In genomic region chr15:65258370-65258769, GRCh38 we compare ENCODE assay signal across 22 cellular contexts. TPM values are rescaled to one million over a fixed set of nuclear protein-coding genes. Genes with fewer than 3 reads are reported as not detected.
DNase-seq lines count a peak whose midpoint lies in the region; ATAC-seq and TF ChIP-seq lines count a peak whose summit lies in the region.
"Had no signal": no experiment of that assay in that cellular context is flagged by ENCODE, and none has a peak within 500 bp of the region (broad histone marks: within the 10 kb centered on the region; RNA-seq: fewer than 3 reads in every experiment).

No MANE protein-coding gene starts in this region.

- H3K27me3 ChIP-seq in Peyer's patch, result no peaks in the 10 kb centered on the region
- no peaks in the 10 kb centered on the region for H3K27me3 ChIP-seq in esophagus muscularis mucosa
- H3K27me3 ChIP-seq in ovary, result no peaks in the 10 kb centered on the region
- H3K27me3 ChIP-seq in tibial nerve, result no peaks in the 10 kb centered on the region
- H3K27me3 ChIP-seq: foreskin keratinocyte, SJCRH30 had no signal

- H3K4me3 ChIP-seq in Peyer's patch, result no peak overlapping the region
- H3K4me3 ChIP-seq in esophagus muscularis mucosa, result no peak overlapping the region
- H3K4me3 ChIP-seq in ovary, result no peak overlapping the region
- H3K4me3 ChIP-seq in tibial nerve, result no peak overlapping the region
- H3K4me3 ChIP-seq: SJCRH30 had no signal

- TF ChIP-seq POLR2A in Peyer's patch (IDR thresholded peaks at IDR 0.05) (no peak), esophagus muscularis mucosa (IDR thresholded peaks at IDR 0.05; ENCODE audit: low read depth) (no peak), ovary (IDR thresholded peaks at IDR 0.05) (no peak), tibial nerve (IDR thresholded peaks at IDR 0.05) (no peak)

- TF ChIP-seq CTCF in Peyer's patch (IDR thresholded peaks at IDR 0.05) (no peak), esophagus muscularis mucosa (IDR thresholded peaks at IDR 0.05) (no peak), ovary (IDR thresholded peaks at IDR 0.05) (no peak), tibial nerve (IDR thresholded peaks at IDR 0.05) (no peak)

- DNase-seq in Peyer's patch (no peak), esophagus muscularis mucosa (ENCODE audit: extremely low spot score) (no peak), ovary (peak; percentile 43 to 65 (median 47)), tibial nerve (ENCODE audit: low spot score in 2 of 2) (no peak), hippocampal formation (lab: John Stamatoyannopoulos, UW) (no peak)
- DNase-seq: activated CD4-positive, alpha-beta T cell treated with anti-CD3 and anti-CD28 coated beads, Interleukin-2, amount 10 ng/mL, durations not matched to agents 24 days and 14 days; CD4-positive, alpha-beta memory T cell; foreskin keratinocyte; NCI-H1092 treated with DMSO at 0.1 percent for 48 hours; NCI-H2171 treated with DMSO at 0.1 percent for 48 hours; NCI-H526 treated with DMSO at 0.1 percent for 48 hours; occipital lobe; SJCRH30; stimulated activated naive CD8-positive, alpha-beta T cell treated with anti-CD3 and anti-CD28 coated beads, Interleukin-15, amount 100 ng/mL, for 72 hours had no signal

- H3K27ac ChIP-seq in Peyer's patch (peak overlapping the region; percentile 52 to 78 (median 60)), esophagus muscularis mucosa (replicated peaks in 1 of 4) (peak overlapping the region; percentile 81 to 92 (median 86)), ovary (peak overlapping the region in 1 of 2 donors; percentile 88), tibial nerve (peak overlapping the region in 3 of 4 donors; percentile 58 to 77 (median 73))
- H3K27ac ChIP-seq: foreskin keratinocyte, SJCRH30 had no signal

- ATAC-seq in HG03175 (IDR thresholded peaks at IDR 0.05; ENCODE audit: unreplicated experiment) (no peak), HG03432 (IDR thresholded peaks at IDR 0.05; ENCODE audit: unreplicated experiment) (no peak)
- ATAC-seq: foreskin keratinocyte; stimulated activated naive CD8-positive, alpha-beta T cell treated with anti-CD3 and anti-CD28 coated beads, Interleukin-15, amount 100 ng/mL, for 72 hours had no signal

- H3K4me1 ChIP-seq in Peyer's patch (peaks cover 0 to 9% (median 0%) of the 10 kb centered on the region in 4 donors), esophagus muscularis mucosa (peaks cover 9 to 71% (median 63%) of the 10 kb centered on the region in 4 donors), ovary (ENCODE audit: insufficient read depth) (peaks cover 18% of the 10 kb centered on the region), tibial nerve (peaks cover 0 to 26% (median 3%) of the 10 kb centered on the region in 4 donors)
- H3K4me1 ChIP-seq: foreskin keratinocyte, SJCRH30 had no signal

- 29% methylated on average over 2 of the region's 2 CpGs for WGBS in esophagus muscularis mucosa
- 19 to 26% (median 23%) methylated on average over 2 of the region's 2 CpGs for WGBS in ovary, 3 donors
- WGBS in tibial nerve, 2 donors, result 49 to 53% methylated on average over 2 of the region's 2 CpGs

- H3K9me3 ChIP-seq in Peyer's patch (no peaks in the 10 kb centered on the region), esophagus muscularis mucosa (no peaks in the 10 kb centered on the region), ovary (no peaks in the 10 kb centered on the region), tibial nerve (no peaks in the 10 kb centered on the region)
- H3K9me3 ChIP-seq: SJCRH30 had no signal

- H3K36me3 ChIP-seq in Peyer's patch (peaks cover 0 to 40% (median 0%) of the 10 kb centered on the region in 3 donors), esophagus muscularis mucosa (peaks cover 0 to 56% (median 25%) of the 10 kb centered on the region in 4 donors), ovary (no peaks in the 10 kb centered on the region), tibial nerve (peaks cover 0 to 77% (median 10%) of the 10 kb centered on the region in 3 donors)

- intact Hi-C loops in esophagus muscularis mucosa (cut with DNase I), result no loop called here
- intact Hi-C loops in ovary (cut with DNase I), result loop anchor here in 1 of 4 donors (5.0 kb wide), 1 partner anchor 61 kb away; no protein-coding TSS in a partner anchor

- TF ChIP-seq EP300 in esophagus muscularis mucosa (IDR thresholded peaks at IDR 0.05), result no peak
- no peak for TF ChIP-seq EP300 in ovary (IDR thresholded peaks at IDR 0.05)
- no peak for TF ChIP-seq EP300 in tibial nerve (IDR thresholded peaks at IDR 0.05)

RNA-seq across cellular contexts. Expression of gene PARP16, which starts 28.3 kb away (rescaled TPM):
- 10 to 100 TPM in 1 of 4 donors, 1 to 10 TPM in 3; 7.0 to 23.1 (median 8.1) TPM for total RNA-seq in Peyer's patch
- total RNA-seq in esophagus muscularis mucosa, result 10 to 100 TPM; 11.2 to 19.0 (median 14.6) TPM
- 10 to 100 TPM in 5 of 7 donors, 1 to 10 TPM in 2; 8.8 to 20.2 (median 13.4) TPM for total RNA-seq in ovary
- polyA plus RNA-seq in ovary, result 10 to 100 TPM; 12.1 to 19.2 TPM
- total RNA-seq in tibial nerve, result 10 to 100 TPM in 3 of 4 donors, 1 to 10 TPM in 1; 5.9 to 15.5 (median 12.1) TPM

RNA-seq across cellular contexts. Expression of gene RNU5A-1, which starts 37.5 kb away (rescaled TPM):
- total RNA-seq in Peyer's patch, result not detected
- total RNA-seq in esophagus muscularis mucosa, result not detected
- total RNA-seq in ovary, result not detected
- not detected for polyA plus RNA-seq in ovary
- not detected for total RNA-seq in tibial nerve
- total RNA-seq: activated CD4-positive, alpha-beta T cell treated with anti-CD3 and anti-CD28 coated beads, Interleukin-2, amount 10 ng/mL, durations not matched to agents 24 days and 14 days; bronchial epithelial cell; CD4-positive, alpha-beta memory T cell; endothelial cell of umbilical vein; foreskin keratinocyte; left colon; LHCN-M2; mucosa of gallbladder; occipital lobe; SJCRH30; T-helper 1 cell treated with Interleukin-12 subunit alpha and Interleukin-12 subunit beta and Interleukin-4 antibody, amounts not matched to agents 30 ng/mL and 1 ng/mL, for 36 hours had no signal
- polyA plus RNA-seq: CD4-positive, alpha-beta memory T cell; endothelial cell of umbilical vein; foreskin keratinocyte had no signal

RNA-seq across cellular contexts. Expression of gene RNU5B-1, which starts 46.1 kb away (rescaled TPM):
- total RNA-seq in Peyer's patch, result not detected
- total RNA-seq in esophagus muscularis mucosa, result not detected
- 10 to 100 TPM in 5 of 7 donors, not detected in 2; 22.1 to 67.7 (median 29.6) TPM for total RNA-seq in ovary
- polyA plus RNA-seq in ovary, result not detected
- not detected for total RNA-seq in tibial nerve
- total RNA-seq: activated CD4-positive, alpha-beta T cell treated with anti-CD3 and anti-CD28 coated beads, Interleukin-2, amount 10 ng/mL, durations not matched to agents 24 days and 14 days; bronchial epithelial cell; endothelial cell of umbilical vein; foreskin keratinocyte; left colon; LHCN-M2; occipital lobe; SJCRH30; T-helper 1 cell treated with Interleukin-12 subunit alpha and Interleukin-12 subunit beta and Interleukin-4 antibody, amounts not matched to agents 30 ng/mL and 1 ng/mL, for 36 hours had no signal
- polyA plus RNA-seq: CD4-positive, alpha-beta memory T cell; endothelial cell of umbilical vein; foreskin keratinocyte had no signal

RNA-seq across cellular contexts. Expression of gene CILP, which starts 47.1 kb away (rescaled TPM):
- 10 to 100 TPM; 14.4 to 26.9 (median 17.8) TPM for total RNA-seq in Peyer's patch
- 100 to 1,000 TPM in 2 of 4 donors, 10 to 100 TPM in 2; 40.4 to 166 (median 93.8) TPM for total RNA-seq in esophagus muscularis mucosa
- total RNA-seq in ovary, result 10 to 100 TPM in 3 of 7 donors, 1 to 10 TPM in 4; 1.2 to 24.3 (median 4.6) TPM
- polyA plus RNA-seq in ovary, result 10 to 100 TPM in 1 of 2 donors, 1 to 10 TPM in 1; 1.6 to 34.1 TPM
- total RNA-seq in tibial nerve, result 100 to 1,000 TPM in 1 of 4 donors, 10 to 100 TPM in 2, 1 to 10 TPM in 1; 7.8 to 209 (median 55.5) TPM
- total RNA-seq: endothelial cell of umbilical vein; foreskin keratinocyte; SJCRH30; T-helper 1 cell treated with Interleukin-12 subunit alpha and Interleukin-12 subunit beta and Interleukin-4 antibody, amounts not matched to agents 30 ng/mL and 1 ng/mL, for 36 hours had no signal
- polyA plus RNA-seq: CD4-positive, alpha-beta memory T cell; foreskin keratinocyte had no signal

Comparison
In these comparisons a context has a peak if more than half of its experiments do, and no peak if none do; other contexts are left out.
1. DNase-seq: peak in ovary (5 of 5); none in Peyer's patch (0 of 3), esophagus muscularis mucosa (single experiment), tibial nerve (0 of 2) and hippocampal formation (0 of 2).